Comparison of ENCODE assay signal across 9 cellular contexts in the genomic region with DNA sequence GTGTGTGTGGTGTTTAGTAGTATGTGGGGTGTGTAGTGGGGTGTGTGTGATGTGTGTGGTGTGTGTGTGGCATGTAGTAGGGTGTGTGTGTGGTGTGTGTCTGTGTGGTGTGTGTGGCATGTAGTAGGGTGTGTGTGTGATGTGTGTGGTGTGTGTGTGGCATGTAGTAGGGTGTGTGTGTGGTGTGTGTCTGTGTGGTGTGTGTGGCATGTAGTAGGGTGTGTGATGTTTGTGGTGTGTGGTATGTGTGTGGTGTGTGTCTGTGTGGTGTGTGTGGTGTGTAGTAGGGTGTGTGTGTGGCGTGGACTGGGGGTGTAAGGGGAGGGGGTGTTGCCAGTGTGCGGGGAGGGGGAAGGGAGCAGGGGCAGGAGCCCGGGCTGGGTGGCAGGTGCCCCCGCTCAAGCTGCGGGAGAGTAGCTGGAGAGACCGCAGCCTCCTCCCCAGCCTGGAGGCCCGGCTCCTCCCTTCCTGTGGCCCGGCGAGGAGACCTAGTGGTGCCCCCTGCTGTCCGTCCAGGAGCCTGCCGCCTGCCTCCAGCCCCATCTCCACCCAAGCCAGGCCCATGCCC. TPM values are rescaled to one million over a fixed set of nuclear protein-coding genes. Genes with fewer than 3 reads are reported as not detected.
DNase-seq lines count a peak whose midpoint lies in the region; ATAC-seq and TF ChIP-seq lines count a peak whose summit lies in the region.
"Not testable (repeated sequence)": the region's sequence is repeated elsewhere in the genome, so short reads cannot be mapped to it uniquely, and the experiment has no call there.
"Had no signal": no experiment of that assay in that cellular context is flagged by ENCODE, and none has a peak within 500 bp of the region (broad histone marks: within the 10 kb centered on the region; RNA-seq: fewer than 3 reads in every experiment).

No MANE protein-coding gene starts in this region.

- not testable (repeated sequence) for H2AK5ac ChIP-seq in trophoblast cell (ENCODE audit: low read length)

- DNase-seq in GM12865 (ENCODE audit: low read depth) (peak; percentile 4), M059J (ENCODE audit: low read depth) (peak; percentile 1), heart right ventricle (peak; percentile 16 to 43)
- peak; percentile 62 to 66 for DNase-seq in activated CD4-positive, alpha-beta T cell treated with anti-CD3 and anti-CD28 coated beads, Interleukin-2, amount 50 U/mL, for 4 hours
- peak; percentile 24 for DNase-seq in activated naive CD8-positive, alpha-beta T cell treated with anti-CD3 and anti-CD28 coated beads, Interleukin-2, amount 50 U/mL, for 16 hours (ENCODE audit: low read depth, low spot score)
- not testable (repeated sequence) for DNase-seq in trophoblast cell
- DNase-seq in stimulated activated CD8-positive, alpha-beta memory T cell treated with anti-CD3 and anti-CD28 coated beads, Interleukin-4, amount 100 ng/mL, for 48 hours: peak; percentile 80

- not testable (repeated sequence) for TF ChIP-seq CTCF in GM12865 (IDR thresholded peaks at IDR 0.05; ENCODE audit: insufficient read depth, low read depth, low read length, missing control alignments)
- peak in 5 of 9 donors; percentile 14 to 33 (median 26) for TF ChIP-seq CTCF in heart right ventricle (IDR thresholded peaks at IDR 0.05)

- not testable (repeated sequence) for H4K91ac ChIP-seq in trophoblast cell (ENCODE audit: low read depth, low read length)

- not testable (repeated sequence) for H4K12ac ChIP-seq in trophoblast cell (ENCODE audit: low read depth, low read length)

- H3K79me1 ChIP-seq in trophoblast cell (ENCODE audit: low read length): not testable (repeated sequence)

- not testable (repeated sequence) for H3K4ac ChIP-seq in trophoblast cell (ENCODE audit: low read depth, low read length)

- H3K36me3 ChIP-seq in heart right ventricle; trophoblast cell (ENCODE audit: control insufficient read depth in 1 of 2, insufficient read depth in 2 of 2, low read length in 2 of 2): not testable (repeated sequence)

- not testable (repeated sequence) for H3K79me2 ChIP-seq in trophoblast cell (ENCODE audit: control insufficient read depth, insufficient read depth, low read length, poor library complexity)

- not testable (repeated sequence) for H3K4me2 ChIP-seq in trophoblast cell (ENCODE audit: low read length)

- not testable (repeated sequence) for H2AFZ ChIP-seq in trophoblast cell (ENCODE audit: insufficient read depth, low read length, poor library complexity)

- not testable (repeated sequence) for H2BK5ac ChIP-seq in trophoblast cell (ENCODE audit: low read depth, low read length, poor library complexity)

- intact Hi-C loops in heart right ventricle (cut with DNase I): not testable (repeated sequence)

- not testable (repeated sequence) for H3K18ac ChIP-seq in trophoblast cell (ENCODE audit: low read length)

- not testable (repeated sequence) for H3K9ac ChIP-seq in trophoblast cell (ENCODE audit: low read length)

- H3K23ac ChIP-seq in trophoblast cell (ENCODE audit: low read length): peak overlapping the region; percentile 89

- H3K4me3 ChIP-seq in GM12865 (ENCODE audit: low read depth, low read length); heart right ventricle: not testable (repeated sequence)
- H3K4me3 ChIP-seq in trophoblast cell (ENCODE audit: low read depth, low read length): peak overlapping the region; percentile 56

- H4K8ac ChIP-seq in trophoblast cell (ENCODE audit: low read depth, low read length): not testable (repeated sequence)

- H3K14ac ChIP-seq in trophoblast cell (ENCODE audit: low read length): not testable (repeated sequence)

- H2BK120ac ChIP-seq in trophoblast cell (ENCODE audit: insufficient read depth, low read length, poor library complexity): not testable (repeated sequence)

- not testable (repeated sequence) for H3K27me3 ChIP-seq in heart right ventricle; trophoblast cell (ENCODE audit: insufficient read depth, low read length)

- not testable (repeated sequence) for H2BK12ac ChIP-seq in trophoblast cell (ENCODE audit: low read length)

- H3K4me1 ChIP-seq in heart right ventricle; trophoblast cell (ENCODE audit: control insufficient read depth in 1 of 2, insufficient read depth in 2 of 2, low read length in 2 of 2): not testable (repeated sequence)

- ATAC-seq in HG02588 (IDR thresholded peaks at IDR 0.05; ENCODE audit: unreplicated experiment) (peak; percentile 69), heart right ventricle (peak in 6 of 8 donors; percentile 52 to 76 (median 61))

- WGBS in heart right ventricle, 2 donors: 6 to 24% methylated on average over 6 of the region's 11 CpGs
- no CpG with 5 or more reads among the region's 11 CpGs for WGBS in trophoblast cell (ENCODE audit: extremely low coverage, insufficient coverage, insufficient read length)

- not testable (repeated sequence) for H3K9me3 ChIP-seq in heart right ventricle; trophoblast cell (ENCODE audit: insufficient read depth, low read depth, low read length)

- H3K27ac ChIP-seq in heart right ventricle; trophoblast cell (ENCODE audit: low read depth, low read length): not testable (repeated sequence)

RNA-seq across cellular contexts. Expression of a gene that starts 38.3 kb away (rescaled TPM):
- total RNA-seq in M059J (2014; rRNA removed; shearing (Covaris generic)): not detected in 2 replicates
- total RNA-seq in heart right ventricle: 1 to 10 TPM in 3 of 10 donors, under 1 TPM in 4, not detected in 3; 0.13 to 1.3 (median 0.91) TPM
- under 1 TPM; 0.04 to 0.51 TPM for polyA plus RNA-seq in heart right ventricle
- 0.05 TPM in 1 of 2 replicates, not detected in the other for polyA plus RNA-seq in trophoblast cell (2013)
- total RNA-seq: tibial nerve had no signal
